Comparison of ENCODE assay signal across 20 cellular contexts in the genomic region with DNA sequence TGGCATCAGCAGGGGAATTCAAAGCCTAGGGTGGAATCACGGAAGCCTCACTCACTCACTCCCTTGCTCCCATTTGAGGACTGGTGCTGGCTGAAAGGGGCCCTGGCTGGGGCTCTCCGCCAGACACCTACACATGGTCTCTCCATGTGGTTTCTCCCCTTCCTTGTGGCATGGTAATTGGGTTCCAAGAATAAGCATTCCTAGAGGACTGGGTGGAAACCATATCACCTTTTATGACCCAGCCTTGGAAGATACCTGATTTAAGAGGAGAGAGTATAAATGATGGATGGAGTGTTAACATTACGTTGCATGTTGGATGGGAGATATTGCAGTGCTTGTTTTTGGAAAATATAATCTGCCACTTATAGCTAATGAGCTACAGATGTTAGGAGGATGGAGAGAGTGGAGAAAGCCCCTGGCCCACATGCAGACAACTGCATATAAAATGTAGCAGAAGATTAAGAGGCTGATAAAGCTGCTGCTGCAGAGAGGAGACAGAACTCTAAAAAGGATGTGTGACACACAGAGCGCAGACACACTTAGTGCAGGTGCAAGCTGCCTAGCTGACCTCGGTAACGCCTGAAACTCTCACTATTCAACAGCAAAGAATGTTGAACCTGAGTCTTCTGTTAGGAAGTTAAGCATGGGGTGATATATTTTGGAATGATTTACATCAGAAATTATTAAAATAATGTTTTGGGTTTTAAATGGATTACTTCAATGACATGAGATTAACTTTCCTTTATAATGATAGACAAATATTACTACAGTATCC. TPM values are rescaled to one million over a fixed set of nuclear protein-coding genes. Genes with fewer than 3 reads are reported as not detected.
DNase-seq lines count a peak whose midpoint lies in the region; FAIRE-seq and TF ChIP-seq lines count a peak whose summit lies in the region.
"Had no signal": no experiment of that assay in that cellular context is flagged by ENCODE, and none has a peak within 500 bp of the region (broad histone marks: within the 10 kb centered on the region; RNA-seq: fewer than 3 reads in every experiment).

No MANE protein-coding gene starts in this region.

- no peaks in the 10 kb centered on the region for H3K36me3 ChIP-seq in right atrium auricular region

- DNase-seq in DMS 273 (lab: John Stamatoyannopoulos, UW; ENCODE audit: unreplicated experiment) (peak; percentile 75), GM12891 (ENCODE audit: insufficient read length, low spot score) (no peak), SK-N-DZ (ENCODE audit: low spot score) (peak; percentile 89), left kidney (ENCODE audit: low read depth, low spot score) (peak; percentile 58), urothelium cell line (ENCODE audit: low spot score) (no peak), right atrium auricular region (ENCODE audit: low spot score) (no peak), NCI-H1105 (lab: John Stamatoyannopoulos, UW) (no peak)
- DNase-seq in NK-92 treated with Interleukin-12 subunit alpha and Interleukin-12 subunit beta, amount 100 ng/mL, for 24 hours (lab: John Stamatoyannopoulos, UW) = no peak
- DNase-seq: CD4-positive, CD25-positive, alpha-beta regulatory T cell; DMS79; GF-D8; NCI-H187; SIG-M5; SW 1271 had no signal

- H3K9me3 ChIP-seq in right atrium auricular region = no peaks in the 10 kb centered on the region

- H3K4me1 ChIP-seq in right atrium auricular region = no peaks in the 10 kb centered on the region

- no peak overlapping the region for H3K27ac ChIP-seq in right atrium auricular region
- H3K27ac ChIP-seq: HL-60 had no signal

- peak; percentile 83 for FAIRE-seq in GM12891 (lab: Jason Lieb, UNC)
- FAIRE-seq in urothelium cell line (lab: Jason Lieb, UNC) = no peak
- FAIRE-seq: GM19239, H54 had no signal

- no peaks in the 10 kb centered on the region for H3K27me3 ChIP-seq in right atrium auricular region

- TF ChIP-seq CTCF in right atrium auricular region (IDR thresholded peaks at IDR 0.05) = no peak

- H3K4me3 ChIP-seq in right atrium auricular region = no peak overlapping the region

- TF ChIP-seq POLR2A in GM12891 (IDR thresholded peaks at IDR 0.05; ENCODE audit: low read depth, low read length) = no peak

TF ChIP-seq in GM12891, 5 proteins besides CTCF, POLR2A, EP300 and RAD21:
- TF ChIP-seq POU2F2 (IDR thresholded peaks at IDR 0.05; ENCODE audit: low read depth, low read length) (no peak), PAX5 (IDR thresholded peaks at IDR 0.05; ENCODE audit: insufficient read depth, low read length, severe bottlenecking) (no peak), SPI1 (IDR thresholded peaks at IDR 0.05; ENCODE audit: low read depth, low read length) (no peak), POLR2AphosphoS5 (IDR thresholded peaks at IDR 0.05; ENCODE audit: low read depth, low read length) (no peak), TAF1 (IDR thresholded peaks at IDR 0.05; ENCODE audit: low read depth, low read length) (no peak)

RNA-seq across cellular contexts. Expression of a gene that starts 23.3 kb away (rescaled TPM):
- 206 TPM for polyA plus RNA-seq in GM12891 (2012; ENCODE audit: low read depth, missing spikeins)
- 3.6 and 5.1 TPM in 2 replicates for polyA plus RNA-seq in SK-N-DZ (2014; cell fraction: cytosol; rRNA removed)
- 2.3 and 2.7 TPM in 2 replicates for polyA plus RNA-seq in SK-N-DZ (2014; cell fraction: nucleus; rRNA removed)
- total RNA-seq in right atrium auricular region = 100 to 1,000 TPM in 1 of 2 donors, 10 to 100 TPM in 1; 63.8 to 128 TPM

RNA-seq across cellular contexts. Expression of a gene that starts 42.4 kb away (rescaled TPM):
- 0.10 TPM for polyA plus RNA-seq in GM12891 (2012; ENCODE audit: low read depth, missing spikeins)
- polyA plus RNA-seq in SK-N-DZ (2014; cell fraction: cytosol; rRNA removed) = not detected in 2 replicates
- polyA plus RNA-seq in SK-N-DZ (2014; cell fraction: nucleus; rRNA removed) = not detected in 2 replicates
- total RNA-seq in right atrium auricular region = under 1 TPM in 1 of 2 donors, not detected in 1; 0.12 TPM
- total RNA-seq: LHCN-M2, NCI-H460, RPMI7951 had no signal
- polyA plus RNA-seq: CD4-positive, CD25-positive, alpha-beta regulatory T cell had no signal

Comparison
In these comparisons a context has a peak if more than half of its experiments do, and no peak if none do; other contexts are left out.
1. DNase-seq: peak in DMS 273 (single experiment), SK-N-DZ (single experiment) and left kidney (single experiment); none in GM12891 (single experiment), NK-92 treated with Interleukin-12 subunit alpha and Interleukin-12 subunit beta, amount 100 ng/mL, for 24 hours (single experiment), urothelium cell line (single experiment), right atrium auricular region (single experiment) and NCI-H1105 (single experiment).